ENCODE assay signal across 16 cellular contexts in genomic region chr1:30368841-30369240, GRCh38.
"Had no signal": no experiment of that assay in that cellular context is flagged by ENCODE, and none has a peak within 500 bp of the region (broad histone marks: within the 10 kb centered on the region; RNA-seq: fewer than 3 reads in every experiment).

No MANE protein-coding gene starts in this region.

- H3K9me3 ChIP-seq: heart left ventricle, sigmoid colon, stomach, thoracic aorta, transverse colon had no signal

- H3K36me3 ChIP-seq: heart left ventricle, sigmoid colon, stomach, thoracic aorta, transverse colon had no signal

- H3K27ac ChIP-seq: heart left ventricle, sigmoid colon, skin epidermis, stomach, thoracic aorta, transverse colon had no signal

- H3K27me3 ChIP-seq: sigmoid colon had no signal

- ATAC-seq: heart left ventricle; stimulated activated naive B cell treated with anti-CD40 and anti-IgM and Interleukin-4, amounts not matched to agents 10 μg/mL and 1 μg/mL and 100 μg/mL, for 72 hours had no signal

- H3K4me1 Mint-ChIP-seq: stimulated activated naive B cell treated with anti-CD40 and anti-IgM and Interleukin-4, amounts not matched to agents 10 μg/mL and 1 μg/mL and 100 μg/mL, for 72 hours had no signal

- H3K4me1 ChIP-seq: heart left ventricle, sigmoid colon, stomach, transverse colon had no signal

- H3K4me3 Mint-ChIP-seq: mesothelial cell of epicardium; nephron; stimulated activated naive B cell treated with anti-CD40 and anti-IgM and Interleukin-4, amounts not matched to agents 10 μg/mL and 1 μg/mL and 100 μg/mL, for 72 hours had no signal

- H3K36me3 Mint-ChIP-seq: mesothelial cell of epicardium; stimulated activated naive B cell treated with anti-CD40 and anti-IgM and Interleukin-4, amounts not matched to agents 10 μg/mL and 1 μg/mL and 100 μg/mL, for 72 hours had no signal

- H3K9me3 Mint-ChIP-seq: mesothelial cell of epicardium; nephron; stimulated activated naive B cell treated with anti-CD40 and anti-IgM and Interleukin-4, amounts not matched to agents 10 μg/mL and 1 μg/mL and 100 μg/mL, for 72 hours had no signal

- DNase-seq: cerebellar nuclear complex; dermis blood vessel endothelial cell; heart left ventricle; hypothalamus; kidney glomerular epithelial cell; sigmoid colon; stimulated activated CD4-positive, alpha-beta T cell treated with anti-CD3 and anti-CD28 coated beads, Interleukin-2, amount 100 ng/mL, for 24 hours; stimulated activated CD4-positive, alpha-beta T cell treated with anti-CD3 and anti-CD28 coated beads, Interleukin-4, amount 100 ng/mL, for 4 hours; stimulated activated naive B cell treated with anti-CD40 and anti-IgM and Interleukin-4, amounts not matched to agents 10 μg/mL and 1 μg/mL and 100 μg/mL, for 72 hours; stomach; substantia nigra; transverse colon had no signal

- H3K27ac Mint-ChIP-seq: mesothelial cell of epicardium; nephron; stimulated activated naive B cell treated with anti-CD40 and anti-IgM and Interleukin-4, amounts not matched to agents 10 μg/mL and 1 μg/mL and 100 μg/mL, for 72 hours had no signal

- H3K4me3 ChIP-seq: heart left ventricle, sigmoid colon, skin epidermis, stomach, thoracic aorta, transverse colon had no signal
